ENCODE assay signal across 10 cellular contexts in the genomic region with DNA sequence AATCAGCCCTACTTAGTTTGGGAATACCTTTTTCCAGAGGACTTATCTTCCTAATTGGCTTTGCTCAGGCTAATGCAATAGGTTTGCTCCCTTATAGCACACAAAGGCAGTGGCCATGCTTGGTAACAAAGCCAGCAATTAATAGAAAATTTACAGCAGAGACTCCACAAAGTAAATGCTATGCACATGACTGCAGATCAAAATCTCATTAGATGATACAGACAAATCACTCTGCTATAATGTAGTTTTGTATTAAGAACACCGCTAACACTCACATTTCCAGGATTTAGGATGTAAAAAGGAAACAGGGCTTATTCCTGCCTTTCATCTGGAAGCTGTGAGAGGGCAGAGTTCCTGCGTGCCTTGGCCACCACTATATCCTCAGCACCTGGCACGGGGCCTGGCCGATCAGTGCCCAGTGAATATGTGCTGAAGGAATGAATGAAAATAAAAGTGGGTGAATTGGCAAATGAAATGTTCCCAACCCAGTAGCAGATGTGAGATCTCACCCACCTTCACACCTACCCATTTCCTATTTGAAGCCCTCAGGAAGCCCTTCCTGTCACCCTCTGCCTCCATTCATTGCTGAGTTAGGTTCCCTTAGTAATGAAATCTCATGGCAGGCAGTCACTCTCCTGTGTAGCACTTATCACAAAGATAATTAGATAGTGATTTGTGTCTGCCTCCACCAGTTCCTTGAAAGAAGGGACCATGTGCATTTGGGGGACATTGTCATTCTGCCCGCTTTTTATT. TPM values are rescaled to one million over a fixed set of nuclear protein-coding genes. Genes with fewer than 3 reads are reported as not detected.
A peak's percentile ranks its signal among the peaks of the same experiment; 100 is the strongest.
DNase-seq lines count a peak whose midpoint lies in the region; ATAC-seq and TF ChIP-seq lines count a peak whose summit lies in the region.
"Had no signal": no experiment of that assay in that cellular context is flagged by ENCODE, and none has a peak within 500 bp of the region (broad histone marks: within the 10 kb centered on the region; RNA-seq: fewer than 3 reads in every experiment).

No MANE protein-coding gene starts in this region.

- no peak for TF ChIP-seq POLR2A in stomach (IDR thresholded peaks at IDR 0.05)

- H3K9me3 ChIP-seq in OCI-LY7 (ENCODE audit: low read length), result no peaks in the 10 kb centered on the region
- no peaks in the 10 kb centered on the region for H3K9me3 ChIP-seq in stomach

- intact Hi-C loops in activated naive CD4-positive, alpha-beta T cell treated with anti-CD3 and anti-CD28 coated beads for 36 hours (cut with micrococcal nuclease), result loop anchor here (10.0 kb wide), 1 partner anchor 1153 kb away; no protein-coding TSS in a partner anchor
- intact Hi-C loops in OCI-LY7 (cut with micrococcal nuclease; ENCODE audit: unreplicated experiment), result no loop called here
- intact Hi-C loops in dendritic cell treated with granulocyte-macrophage colony-stimulating factor and Interleukin-4, amounts not matched to agents 40 ng/mL and 50 ng/mL, for 4 days (cut with micrococcal nuclease), result no loop called here
- intact Hi-C loops in stomach (cut with DNase I; ENCODE audit: low total_unique reads), result no loop called here
- intact Hi-C loops in left colon (cut with DNase I, micrococcal nuclease), result no loop called here

- no peaks in the 10 kb centered on the region for H3K9me2 ChIP-seq in OCI-LY7 (ENCODE audit: insufficient read depth, low read length)

- H3K27ac Mint-ChIP-seq in activated naive CD4-positive, alpha-beta T cell treated with anti-CD3 and anti-CD28 coated beads for 36 hours, result peak overlapping the region; percentile 100
- H3K27ac Mint-ChIP-seq in dendritic cell treated with granulocyte-macrophage colony-stimulating factor and Interleukin-4, amounts not matched to agents 40 ng/mL and 50 ng/mL, for 4 days, result peak overlapping the region; percentile 98
- H3K27ac Mint-ChIP-seq: endodermal cell had no signal

- H3K4me3 Mint-ChIP-seq in activated naive CD4-positive, alpha-beta T cell treated with anti-CD3 and anti-CD28 coated beads for 36 hours, result peak overlapping the region; percentile 95
- no peak overlapping the region for H3K4me3 Mint-ChIP-seq in dendritic cell treated with granulocyte-macrophage colony-stimulating factor and Interleukin-4, amounts not matched to agents 40 ng/mL and 50 ng/mL, for 4 days
- H3K4me3 Mint-ChIP-seq: endodermal cell had no signal

- ATAC-seq in left colon (no peak), HG03139 (IDR thresholded peaks at IDR 0.05; ENCODE audit: unreplicated experiment) (no peak), GM21529 (IDR thresholded peaks at IDR 0.05; ENCODE audit: unreplicated experiment) (no peak)

- peak overlapping the region; percentile 100 for H3K27ac ChIP-seq in OCI-LY7 (ENCODE audit: low read depth, low read length, poor library complexity, severe bottlenecking)
- H3K27ac ChIP-seq in stomach, result peak overlapping the region in 3 of 5 donors; percentile 17 to 84 (median 21)

- peaks cover 9% of the 10 kb centered on the region; the same call in 1 of the 2 replicates for H4K20me1 ChIP-seq in OCI-LY7 (ENCODE audit: insufficient read depth, low read length)

- no peak overlapping the region for H2AFZ ChIP-seq in OCI-LY7 (ENCODE audit: low read length)

- 42 to 64% (median 57%) methylated on average over 5 of the region's 5 CpGs for WGBS in stomach, 5 donors

- H3K4me1 Mint-ChIP-seq in activated naive CD4-positive, alpha-beta T cell treated with anti-CD3 and anti-CD28 coated beads for 36 hours (ENCODE audit: low read depth), result peaks cover 42% of the 10 kb centered on the region
- H3K4me1 Mint-ChIP-seq in dendritic cell treated with granulocyte-macrophage colony-stimulating factor and Interleukin-4, amounts not matched to agents 40 ng/mL and 50 ng/mL, for 4 days (ENCODE audit: low read depth), result peaks cover 32% of the 10 kb centered on the region

- H3K36me3 ChIP-seq in OCI-LY7 (ENCODE audit: insufficient read depth, low read length) (peaks cover 50% of the 10 kb centered on the region), stomach (no peaks in the 10 kb centered on the region)

- TF ChIP-seq CTCF in OCI-LY7 (conservative IDR thresholded peaks at IDR 0.05; ENCODE audit: low read length) (no peak), stomach (IDR thresholded peaks at IDR 0.05) (no peak)

- CTCF ChIA-PET in activated naive CD4-positive, alpha-beta T cell treated with anti-CD3 and anti-CD28 coated beads for 36 hours (lab: Charles Lee), result interaction anchor here (1.4 kb wide), 1 partner anchor 11 kb away, joined by 3 read pairs; no protein-coding TSS in a partner anchor
- CTCF ChIA-PET in OCI-LY7 (lab: Charles Lee; ENCODE audit: unreplicated experiment), result no interaction called here

- TF ChIP-seq EP300 in stomach (IDR thresholded peaks at IDR 0.05), result no peak

- H3K4me3 ChIP-seq in OCI-LY7 (ENCODE audit: low read depth, low read length, poor library complexity, severe bottlenecking) (peak overlapping the region; percentile 39), stomach (no peak overlapping the region)

- H3K27me3 Mint-ChIP-seq in activated naive CD4-positive, alpha-beta T cell treated with anti-CD3 and anti-CD28 coated beads for 36 hours (ENCODE audit: low read depth), result no peaks in the 10 kb centered on the region
- no peaks in the 10 kb centered on the region for H3K27me3 Mint-ChIP-seq in dendritic cell treated with granulocyte-macrophage colony-stimulating factor and Interleukin-4, amounts not matched to agents 40 ng/mL and 50 ng/mL, for 4 days

- H3K4me1 ChIP-seq in OCI-LY7 (ENCODE audit: insufficient read depth, low read length, poor library complexity, severe bottlenecking) (peaks cover 81% of the 10 kb centered on the region), stomach (peaks cover 0 to 38% (median 7%) of the 10 kb centered on the region in 4 donors)

- peaks cover 98% of the 10 kb centered on the region for H3K79me2 ChIP-seq in OCI-LY7 (ENCODE audit: insufficient read depth, low read depth, low read length)

- peaks cover 14% of the 10 kb centered on the region for H3K36me3 Mint-ChIP-seq in activated naive CD4-positive, alpha-beta T cell treated with anti-CD3 and anti-CD28 coated beads for 36 hours (ENCODE audit: low read depth)
- peaks cover 11% of the 10 kb centered on the region for H3K36me3 Mint-ChIP-seq in dendritic cell treated with granulocyte-macrophage colony-stimulating factor and Interleukin-4, amounts not matched to agents 40 ng/mL and 50 ng/mL, for 4 days (ENCODE audit: low read depth)

- H3K9me3 Mint-ChIP-seq in activated naive CD4-positive, alpha-beta T cell treated with anti-CD3 and anti-CD28 coated beads for 36 hours, result no peaks in the 10 kb centered on the region
- no peaks in the 10 kb centered on the region for H3K9me3 Mint-ChIP-seq in dendritic cell treated with granulocyte-macrophage colony-stimulating factor and Interleukin-4, amounts not matched to agents 40 ng/mL and 50 ng/mL, for 4 days

- no peaks in the 10 kb centered on the region for H3K27me3 ChIP-seq in stomach

- peak; percentile 41 for DNase-seq in activated naive CD4-positive, alpha-beta T cell treated with anti-CD3 and anti-CD28 coated beads for 36 hours
- no peak for DNase-seq in activated naive CD4-positive, alpha-beta T cell (lab: John Stamatoyannopoulos, UW)
- DNase-seq in OCI-LY7 (ENCODE audit: low spot score), result peak; percentile 54
- DNase-seq in stomach, result no peak
- DNase-seq in left colon, result no peak
- DNase-seq: endodermal cell, hypothalamus had no signal

- no TSS peak for BruUV-seq in OCI-LY7 (replicated peaks; lab: Mats Ljungman, UMichigan)

- peak overlapping the region; percentile 96 for H3K4me2 ChIP-seq in OCI-LY7 (ENCODE audit: low read length)

- POLR2A ChIA-PET in OCI-LY7 (lab: Charles Lee), result interaction anchor here (1.2 kb wide), 1 partner anchor 13 kb away, joined by 5 read pairs; no protein-coding TSS in a partner anchor

RNA-seq across cellular contexts. Expression of gene SEPTIN6, which starts 5.1 kb away (rescaled TPM):
- 100 to 1,000 TPM; 137 to 143 TPM for total RNA-seq in activated naive CD4-positive, alpha-beta T cell treated with anti-CD3 and anti-CD28 coated beads for 36 hours
- total RNA-seq in OCI-LY7 (2014; rRNA removed; shearing (Covaris generic)), result 145 and 182 TPM in 2 replicates
- total RNA-seq in OCI-LY7 (2022), result 216 and 231 TPM in 2 replicates
- total RNA-seq in stomach, result 10 to 100 TPM; 14.3 to 35.3 (median 23.3) TPM
- 1 to 10 TPM; 7.6 to 9.3 (median 8.2) TPM for polyA plus RNA-seq in stomach
- 10 to 100 TPM; 11.8 to 15.8 TPM for total RNA-seq in left colon

Comparison
In these comparisons a context has a peak if more than half of its experiments do, and no peak if none do; other contexts are left out.
1. DNase-seq: peak in activated naive CD4-positive, alpha-beta T cell treated with anti-CD3 and anti-CD28 coated beads for 36 hours (single experiment) and OCI-LY7 (single experiment); none in activated naive CD4-positive, alpha-beta T cell (0 of 4), stomach (single experiment) and left colon (0 of 2).